Comparison of ENCODE assay signal across 32 cellular contexts in genomic region chr1:26269198-26269550, GRCh38. TPM values are rescaled to one million over a fixed set of nuclear protein-coding genes. Genes with fewer than 3 reads are reported as not detected.
"Had no signal": no experiment of that assay in that cellular context is flagged by ENCODE, and none has a peak within 500 bp of the region (broad histone marks: within the 10 kb centered on the region; RNA-seq: fewer than 3 reads in every experiment).

No MANE protein-coding gene starts in this region.

- H3K27ac ChIP-seq: epithelial cell of prostate, esophagus squamous epithelium, ovary, prostate gland, suprapubic skin, tibial artery, upper lobe of right lung, WERI-Rb-1 had no signal

- H3K4me1 ChIP-seq: prostate gland, suprapubic skin, tibial artery, upper lobe of right lung had no signal

- H3K27me3 Mint-ChIP-seq: activated CD4-positive, alpha-beta memory T cell treated with anti-CD3 and anti-CD28 coated beads, Interleukin-2, amount 10 ng/mL, durations not matched to agents 7 days and 5 days; activated CD4-positive, alpha-beta T cell treated with anti-CD3 and anti-CD28 coated beads, Interleukin-2, amount 10 ng/mL, durations not matched to agents 24 days and 14 days; activated CD8-positive, alpha-beta memory T cell treated with anti-CD3 and anti-CD28 coated beads, Interleukin-2, amount 10 ng/mL, durations not matched to agents 7 days and 5 days; activated naive CD8-positive, alpha-beta T cell; natural killer cell treated with Interleukin-12 subunit alpha and Interleukin-12 subunit beta and Interleukin-15 and Interleukin-18, amount 100 ng/mL, for 72 hours; T-helper 17 cell had no signal

- H3K4me3 Mint-ChIP-seq: activated CD4-positive, alpha-beta memory T cell treated with anti-CD3 and anti-CD28 coated beads, Interleukin-2, amount 10 ng/mL, durations not matched to agents 7 days and 5 days; activated CD4-positive, alpha-beta T cell treated with anti-CD3 and anti-CD28 coated beads, Interleukin-2, amount 10 ng/mL, durations not matched to agents 24 days and 14 days; activated CD8-positive, alpha-beta memory T cell treated with anti-CD3 and anti-CD28 coated beads, Interleukin-2, amount 10 ng/mL, durations not matched to agents 7 days and 5 days; activated naive CD8-positive, alpha-beta T cell; natural killer cell treated with Interleukin-12 subunit alpha and Interleukin-12 subunit beta and Interleukin-15 and Interleukin-18, amount 100 ng/mL, for 72 hours; T-helper 17 cell had no signal

- H3K4me3 ChIP-seq: esophagus squamous epithelium, mucosa of descending colon, ovary, prostate gland, suprapubic skin, tibial artery, upper lobe of right lung had no signal

- H3K27me3 ChIP-seq: esophagus squamous epithelium, ovary, suprapubic skin, tibial artery, upper lobe of right lung had no signal

- H3K36me3 ChIP-seq: ovary, prostate gland had no signal

- H3K9me3 ChIP-seq: ovary, prostate gland, suprapubic skin, tibial artery, upper lobe of right lung had no signal

- ATAC-seq: activated CD8-positive, alpha-beta memory T cell treated with anti-CD3 and anti-CD28 coated beads, Interleukin-2, amount 10 ng/mL, durations not matched to agents 7 days and 5 days; left cardiac atrium; left ventricle myocardium superior; mucosa of descending colon; natural killer cell treated with Interleukin-12 subunit alpha and Interleukin-12 subunit beta and Interleukin-15 and Interleukin-18, amount 100 ng/mL, for 72 hours; T-helper 17 cell; upper lobe of right lung had no signal

- DNase-seq: activated CD4-positive, alpha-beta memory T cell treated with anti-CD3 and anti-CD28 coated beads, Interleukin-2, amount 10 ng/mL, durations not matched to agents 7 days and 5 days; activated CD4-positive, alpha-beta T cell treated with anti-CD3 and anti-CD28 coated beads, Interleukin-2, amount 10 ng/mL, durations not matched to agents 24 days and 14 days; activated CD4-positive, CD25-positive, alpha-beta regulatory T cell treated with anti-CD3 and anti-CD28 coated beads, Interleukin-2, amount 50 U/mL, for 72 hours; activated CD8-positive, alpha-beta memory T cell treated with anti-CD3 and anti-CD28 coated beads, Interleukin-2, amount 10 ng/mL, durations not matched to agents 7 days and 5 days; activated T-cell treated with anti-CD3 and anti-CD28 coated beads, Interleukin-2, amount 50 U/mL, for 48 hours; anterior cingulate cortex; dermis blood vessel endothelial cell; effector CD4-positive, alpha-beta T cell; esophagus squamous epithelium; foreskin melanocyte; islet precursor cell; left cardiac atrium; left ventricle myocardium superior; mucosa of descending colon; ovary; retina; stimulated activated CD4-positive, alpha-beta T cell treated with anti-CD3 and anti-CD28 coated beads, Interleukin-15, amount 100 ng/mL, for 24 hours; stimulated activated CD4-positive, alpha-beta T cell treated with anti-CD3 and anti-CD28 coated beads, Interleukin-2, amount 100 ng/mL, for 24 hours; stimulated activated naive CD4-positive, alpha-beta T cell; T-helper 17 cell; T1000; tibial artery; upper lobe of right lung; WERI-Rb-1 had no signal

- H3K27ac Mint-ChIP-seq: activated CD4-positive, alpha-beta memory T cell treated with anti-CD3 and anti-CD28 coated beads, Interleukin-2, amount 10 ng/mL, durations not matched to agents 7 days and 5 days; activated CD4-positive, alpha-beta T cell treated with anti-CD3 and anti-CD28 coated beads, Interleukin-2, amount 10 ng/mL, durations not matched to agents 24 days and 14 days; activated CD8-positive, alpha-beta memory T cell treated with anti-CD3 and anti-CD28 coated beads, Interleukin-2, amount 10 ng/mL, durations not matched to agents 7 days and 5 days; activated naive CD8-positive, alpha-beta T cell; activated T-helper 2 cell treated with anti-CD3 and anti-CD28 coated beads, Interferon-gamma antibody, Interleukin-2, Interleukin-4, amounts not matched to agents 10 μg/mL and 5 μg/mL and 100 μg/mL, durations not matched to agents 14 hours and 24 hours and 36 hours; natural killer cell treated with Interleukin-12 subunit alpha and Interleukin-12 subunit beta and Interleukin-15 and Interleukin-18, amount 100 ng/mL, for 72 hours; T-helper 17 cell had no signal

RNA-seq across cellular contexts. Expression of gene CD52, which starts 48.6 kb away (rescaled TPM):
- total RNA-seq: dermis blood vessel endothelial cell, lung microvascular endothelial cell, myocyte had no signal
